ENCODE assay signal across 18 cellular contexts in genomic region chr16:48591976-48592375, GRCh38.
"Had no signal": no experiment of that assay in that cellular context is flagged by ENCODE, and none has a peak within 500 bp of the region (broad histone marks: within the 10 kb centered on the region; RNA-seq: fewer than 3 reads in every experiment).

No MANE protein-coding gene starts in this region.

- H3K27me3 Mint-ChIP-seq: activated CD4-positive, alpha-beta T cell treated with anti-CD3 and anti-CD28 coated beads for 36 hours; activated naive CD4-positive, alpha-beta T cell treated with anti-CD3 and anti-CD28 coated beads, Interleukin-2, amount 50 U/mL, for 24 hours; progenitor cell of endocrine pancreas; stimulated activated naive CD8-positive, alpha-beta T cell treated with anti-CD3 and anti-CD28 coated beads, Interleukin-15, amount 100 ng/mL, for 72 hours; type B pancreatic cell had no signal

- H3K27me3 ChIP-seq: esophagus squamous epithelium, hepatocyte, suprapubic skin had no signal

- H3K4me3 Mint-ChIP-seq: activated CD4-positive, alpha-beta T cell treated with anti-CD3 and anti-CD28 coated beads for 36 hours; activated naive CD4-positive, alpha-beta T cell treated with anti-CD3 and anti-CD28 coated beads, Interleukin-2, amount 50 U/mL, for 24 hours; neural crest cell; stimulated activated naive CD8-positive, alpha-beta T cell treated with anti-CD3 and anti-CD28 coated beads, Interleukin-15, amount 100 ng/mL, for 72 hours; type B pancreatic cell had no signal

- H3K27ac Mint-ChIP-seq: activated CD4-positive, alpha-beta T cell treated with anti-CD3 and anti-CD28 coated beads for 36 hours; activated naive CD4-positive, alpha-beta T cell treated with anti-CD3 and anti-CD28 coated beads, Interleukin-2, amount 50 U/mL, for 24 hours; progenitor cell of endocrine pancreas; stimulated activated naive CD8-positive, alpha-beta T cell treated with anti-CD3 and anti-CD28 coated beads, Interleukin-15, amount 100 ng/mL, for 72 hours; type B pancreatic cell had no signal

- H3K4me3 ChIP-seq: esophagus squamous epithelium, hepatocyte, skin epidermis, suprapubic skin had no signal

- ATAC-seq: activated CD4-positive, alpha-beta T cell treated with anti-CD3 and anti-CD28 coated beads for 36 hours; left colon; stimulated activated naive CD8-positive, alpha-beta T cell treated with anti-CD3 and anti-CD28 coated beads, Interleukin-15, amount 100 ng/mL, for 72 hours had no signal

- H3K27ac ChIP-seq: esophagus squamous epithelium, hepatocyte, skin epidermis, suprapubic skin had no signal

- H3K4me1 Mint-ChIP-seq: neural crest cell had no signal

- FAIRE-seq: bronchial epithelial cell had no signal

- DNase-seq: activated CD4-positive, alpha-beta T cell treated with anti-CD3 and anti-CD28 coated beads for 36 hours; activated CD4-positive, alpha-beta T cell treated with anti-CD3 and anti-CD28 coated beads, Interleukin-2, amount 50 U/mL, for 48 hours; activated gamma-delta T cell; effector CD4-positive, alpha-beta T cell; esophagus squamous epithelium; left colon; mammary epithelial cell; stimulated activated CD4-positive, alpha-beta T cell treated with anti-CD3 and anti-CD28 coated beads, Interleukin-15, amount 100 ng/mL, for 24 hours; stimulated activated CD4-positive, alpha-beta T cell treated with anti-CD3 and anti-CD28 coated beads, Interleukin-2, amount 100 ng/mL, for 48 hours; stimulated activated naive CD8-positive, alpha-beta T cell treated with anti-CD3 and anti-CD28 coated beads, Interleukin-15, amount 100 ng/mL, for 72 hours had no signal
